ENCODE assay signal across 31 cellular contexts in the genomic region with DNA sequence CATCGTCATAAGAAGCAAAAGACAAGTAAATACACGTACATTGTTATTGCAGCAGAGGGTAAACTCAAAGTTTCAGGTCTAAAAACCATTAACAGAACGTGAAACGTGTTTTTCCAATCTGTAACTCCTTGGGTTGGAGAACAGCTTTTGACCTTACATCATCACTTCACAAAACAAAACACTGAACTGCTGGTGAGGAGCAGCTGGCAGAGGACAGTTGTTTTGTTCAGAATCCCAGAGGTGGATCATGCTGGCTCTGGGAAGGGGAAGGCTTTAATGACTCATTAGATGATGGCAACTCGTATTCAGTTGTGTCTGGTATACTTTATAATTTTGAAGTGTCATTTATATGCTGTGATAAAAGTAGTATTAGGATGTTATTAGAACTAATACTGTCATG.
DNase-seq lines count a peak whose midpoint lies in the region; ATAC-seq, FAIRE-seq and TF ChIP-seq lines count a peak whose summit lies in the region.
"Had no signal": no experiment of that assay in that cellular context is flagged by ENCODE, and none has a peak within 500 bp of the region (broad histone marks: within the 10 kb centered on the region; RNA-seq: fewer than 3 reads in every experiment).

No MANE protein-coding gene starts in this region.

- H3K27ac ChIP-seq in H1 (ENCODE audit: low read depth, low read length), result no peak overlapping the region
- H3K27ac ChIP-seq in pancreas, result no peak overlapping the region
- H3K27ac ChIP-seq: heart right ventricle, HL-60, prostate gland, sigmoid colon, transverse colon had no signal

- 88% methylated on average over 5 of the region's 5 CpGs; no CpG with 5 or more reads in 1 of the 2 experiments for WGBS in H1 (ENCODE audit: extremely low coverage in 1 of 2, insufficient coverage in 1 of 2, insufficient read length in 1 of 2, insufficient replicate concordance in 2 of 2, low coverage in 1 of 2, low lambda C conversion rate in 2 of 2, missing lambda C conversion rate in 1 of 2), 2 experiments
- WGBS in pancreas, 2 donors, result 32 to 38% methylated on average over 5 of the region's 5 CpGs

- H2BK120ac ChIP-seq in H1 (replicated peaks; ENCODE audit: low read depth, low read length), result no peak overlapping the region

- no peaks in the 10 kb centered on the region for H3K27me3 ChIP-seq in H1 (replicated peaks in 1 of 4; ENCODE audit: control insufficient read depth in 3 of 4, extremely low read depth in 1 of 4, insufficient read depth in 3 of 4, low read length in 3 of 4)
- no peaks in the 10 kb centered on the region for H3K27me3 ChIP-seq in pancreas
- H3K27me3 ChIP-seq: BE2C, heart right ventricle, sigmoid colon, transverse colon had no signal

- TF ChIP-seq EP300 in H1 (IDR thresholded peaks at IDR 0.05; ENCODE audit: borderline replicate concordance in 1 of 2, low read depth in 2 of 2, low read length in 2 of 2), result no peak

- no peak for ATAC-seq in pancreas
- ATAC-seq: activated naive CD8-positive, alpha-beta T cell treated with anti-CD3 and anti-CD28 coated beads, Interleukin-2, amount 50 U/mL, for 24 hours; CD8-positive, alpha-beta T cell; naive thymus-derived CD4-positive, alpha-beta T cell; Right ventricle myocardium inferior; stimulated activated effector memory CD8-positive, alpha-beta T cell treated with anti-CD3 and anti-CD28 coated beads, Interleukin-12 subunit alpha, Interleukin-12 subunit beta, amount 100 ng/mL, for 72 hours had no signal

- H2BK12ac ChIP-seq in H1 (ENCODE audit: low read depth, low read length), result no peak overlapping the region

- CTCF ChIA-PET in H1 (lab: Charles Lee; ENCODE audit: partially characterized antibody), result no interaction called here

- FAIRE-seq in H1 (lab: Jason Lieb, UNC) (no peak), urothelium cell line (lab: Jason Lieb, UNC) (no peak), pancreas (lab: Jason Lieb, UNC) (no peak)
- FAIRE-seq: colon, GM18507, GM19239, H54 had no signal

- no peak overlapping the region for H3K4ac ChIP-seq in H1 (replicated peaks; ENCODE audit: insufficient read length, low read depth, low read length)

- no peak overlapping the region for H3K9ac ChIP-seq in H1 (replicated peaks in 1 of 4; ENCODE audit: extremely low read depth in 1 of 4, low read depth in 3 of 4, low read length in 3 of 4)

- H3K4me2 ChIP-seq in H1 (ENCODE audit: insufficient read depth in 1 of 2, low read depth in 2 of 2, low read length in 2 of 2), result no peak overlapping the region

- no peak overlapping the region for H2BK20ac ChIP-seq in H1 (ENCODE audit: low read length)

- H3K79me2 ChIP-seq in H1 (ENCODE audit: control insufficient read depth in 1 of 2, insufficient read depth in 2 of 2, low read length in 2 of 2), result no peaks in the 10 kb centered on the region

- no peak overlapping the region for H4K5ac ChIP-seq in H1 (ENCODE audit: insufficient read length, low read depth, low read length)

- 0 out of 2 replicates have a peak overlapping the region, but pooled peaks have one; percentile 49 for H2AFZ ChIP-seq in H1 (ENCODE audit: low read length)

- no peak overlapping the region for H2BK5ac ChIP-seq in H1 (ENCODE audit: low read depth, low read length)

- no peaks in the 10 kb centered on the region for H3K23me2 ChIP-seq in H1 (ENCODE audit: low read depth, low read length)

- H3K23ac ChIP-seq in H1 (ENCODE audit: insufficient read length), result no peak overlapping the region

- TF ChIP-seq POLR2A in H1 (IDR thresholded peaks at IDR 0.05; ENCODE audit: control extremely low read depth in 1 of 2, low read depth in 2 of 2, low read length in 2 of 2), result no peak

- no peak overlapping the region for H3K14ac ChIP-seq in H1 (ENCODE audit: insufficient read length)

- H3K4me3 ChIP-seq in H1 (ENCODE audit: extremely low read depth in 1 of 4, insufficient read depth in 2 of 4, low read depth in 3 of 4, low read length in 4 of 4) (no peak overlapping the region), pancreas (no peak overlapping the region)
- H3K4me3 ChIP-seq: heart right ventricle, prostate gland, sigmoid colon, transverse colon had no signal

- H4K8ac ChIP-seq in H1 (ENCODE audit: extremely low read depth, insufficient read depth, low read length), result no peak overlapping the region

- H3K9me3 ChIP-seq in H1 (ENCODE audit: insufficient read depth in 2 of 2, low read depth in 1 of 2, low read length in 1 of 2) (no peaks in the 10 kb centered on the region), pancreas (no peaks in the 10 kb centered on the region)
- H3K9me3 ChIP-seq: BE2C, transverse colon had no signal

- no peak for TF ChIP-seq CTCF in H1 (IDR thresholded peaks at IDR 0.05; ENCODE audit: control extremely low read depth in 1 of 3, insufficient read depth in 1 of 3, low read depth in 1 of 3, low read length in 3 of 3)
- no peak for TF ChIP-seq CTCF in pancreas (IDR thresholded peaks at IDR 0.05)

- POLR2A ChIA-PET in H1 (lab: Charles Lee; ENCODE audit: partially characterized antibody), result no interaction called here

- no peak overlapping the region for H2AK5ac ChIP-seq in H1 (ENCODE audit: low read depth, low read length)

- TF ChIP-seq RAD21 in H1 (IDR thresholded peaks at IDR 0.05 in 1 of 2, conservative IDR thresholded peaks at IDR 0.05 in 1 of 2; ENCODE audit: low read depth in 2 of 2, low read length in 2 of 2), result no peak

- no peak overlapping the region for H2BK15ac ChIP-seq in H1 (ENCODE audit: low read length)

- H3K56ac ChIP-seq in H1 (replicated peaks; ENCODE audit: insufficient read length, low read depth, low read length), result no peak overlapping the region

- no peaks in the 10 kb centered on the region for H4K20me1 ChIP-seq in H1 (replicated peaks in 1 of 2; ENCODE audit: control insufficient read depth in 1 of 2, insufficient read depth in 2 of 2, low read length in 2 of 2)

- H3K79me1 ChIP-seq in H1 (ENCODE audit: low read depth, low read length), result no peaks in the 10 kb centered on the region

- H3K18ac ChIP-seq in H1 (ENCODE audit: extremely low read depth, low read length), result no peak overlapping the region

- DNase-seq in DMS53 treated with DMSO at 0.1 percent for 48 hours (lab: John Stamatoyannopoulos, UW; ENCODE audit: unreplicated experiment) (peak; percentile 29), SHP77 treated with DMSO at 0.1 percent for 48 hours (lab: John Stamatoyannopoulos, UW) (peak; percentile 29), H1 (ENCODE audit: low read depth in 1 of 2, low spot score in 2 of 2) (no peak), iris pigment epithelial cell (ENCODE audit: low read depth) (peak; percentile 0), urothelium cell line (ENCODE audit: low spot score) (no peak), pancreas (no peak), NCI-H526 treated with DMSO at 0.1 percent for 48 hours (lab: John Stamatoyannopoulos, UW) (no peak), NCI-H2029 treated with DMSO at 0.1 percent for 48 hours (lab: John Stamatoyannopoulos, UW) (no peak)
- DNase-seq: activated CD4-positive, alpha-beta memory T cell treated with anti-CD3 and anti-CD28 coated beads, Interleukin-2, amount 10 ng/mL, durations not matched to agents 7 days and 5 days; activated CD8-positive, alpha-beta memory T cell treated with anti-CD3 and anti-CD28 coated beads, Interleukin-2, amount 50 U/mL, for 4 hours; activated naive CD4-positive, alpha-beta T cell; activated naive CD8-positive, alpha-beta T cell treated with anti-CD3 and anti-CD28 coated beads, Interleukin-2, amount 50 U/mL, for 24 hours; BE2C; CD8-positive, alpha-beta T cell; EL; heart right ventricle; Kasumi-1; kidney glomerular epithelial cell; naive thymus-derived CD4-positive, alpha-beta T cell; NCI-H69; sigmoid colon; stimulated activated CD4-positive, alpha-beta T cell treated with anti-CD3 and anti-CD28 coated beads, Interleukin-15, amount 100 ng/mL, for 24 hours; transverse colon had no signal

- intact Hi-C loops in pancreas (cut with DNase I), result no loop called here

- no peaks in the 10 kb centered on the region for H3K36me3 ChIP-seq in H1 (ENCODE audit: control insufficient read depth in 2 of 4, insufficient read depth in 4 of 4, low read length in 3 of 4)
- no peaks in the 10 kb centered on the region for H3K36me3 ChIP-seq in pancreas
- H3K36me3 ChIP-seq: BE2C, heart right ventricle, prostate gland, sigmoid colon, transverse colon had no signal

- no peak overlapping the region for H4K91ac ChIP-seq in H1 (replicated peaks; ENCODE audit: insufficient read length, low read length)

- H3K4me1 ChIP-seq in H1 (replicated peaks in 1 of 4; ENCODE audit: control insufficient read depth in 3 of 4, insufficient read depth in 4 of 4, low read length in 3 of 4) (peaks cover 0 to 3% (median 0%) of the 10 kb centered on the region in 4 experiments; a peak in 2 of 7 replicates), pancreas (no peaks in the 10 kb centered on the region)
- H3K4me1 ChIP-seq: BE2C, prostate gland, transverse colon had no signal

TF ChIP-seq in H1, 55 proteins besides CTCF, POLR2A, EP300 and RAD21:
- TF ChIP-seq ATF3 (IDR thresholded peaks at IDR 0.05; ENCODE audit: insufficient read depth, low read depth, low read length), result no peak
- TF ChIP-seq ASH2L (IDR thresholded peaks at IDR 0.05; ENCODE audit: low read length), result no peak
- TF ChIP-seq FOSL1 (IDR thresholded peaks at IDR 0.05; ENCODE audit: insufficient read depth, low read depth, low read length), result no peak
- TF ChIP-seq KDM1A (IDR thresholded peaks at IDR 0.05; ENCODE audit: borderline replicate concordance, low read length), result no peak
- TF ChIP-seq JUN (IDR thresholded peaks at IDR 0.05; ENCODE audit: low read depth, low read length), result no peak

Comparison
In these comparisons a context has a peak if more than half of its experiments do, and no peak if none do; other contexts are left out.
1. DNase-seq: peak in DMS53 treated with DMSO at 0.1 percent for 48 hours (single experiment), SHP77 treated with DMSO at 0.1 percent for 48 hours (single experiment) and iris pigment epithelial cell (single experiment); none in H1 (0 of 2), urothelium cell line (single experiment), pancreas (0 of 6), NCI-H526 treated with DMSO at 0.1 percent for 48 hours (single experiment) and NCI-H2029 treated with DMSO at 0.1 percent for 48 hours (single experiment).